ENCODE assay signal across 8 cellular contexts in genomic region chr12:67650528-67651379, GRCh38. TPM values are rescaled to one million over a fixed set of nuclear protein-coding genes. Genes with fewer than 3 reads are reported as not detected.
DNase-seq lines count a peak whose midpoint lies in the region; TF ChIP-seq lines count a peak whose summit lies in the region.

No MANE protein-coding gene starts in this region.

- H3K4me1 ChIP-seq in iPS-15b (ENCODE audit: control insufficient read depth, insufficient read depth, low read length): peaks cover 5% of the 10 kb centered on the region

- H3K4me3 Mint-ChIP-seq in CD14-positive monocyte: peak overlapping the region; percentile 92 to 99
- H3K4me3 Mint-ChIP-seq in stimulated activated naive CD8-positive, alpha-beta T cell treated with anti-CD3 and anti-CD28 coated beads, Interleukin-15, Interleukin-2, amounts not matched to agents 100 ng/mL and 50 ng/mL, for 24 hours: peak overlapping the region; percentile 89

- intact Hi-C loops in CD14-positive monocyte (cut with micrococcal nuclease): no loop called here

- peak overlapping the region in 2 of 7 donors; percentile 6 to 76 for H3K27ac Mint-ChIP-seq in CD14-positive monocyte
- H3K27ac Mint-ChIP-seq in stimulated activated naive CD8-positive, alpha-beta T cell treated with anti-CD3 and anti-CD28 coated beads, Interleukin-15, Interleukin-2, amounts not matched to agents 100 ng/mL and 50 ng/mL, for 24 hours: peak overlapping the region; percentile 89

- no peaks in the 10 kb centered on the region for H3K36me3 ChIP-seq in iPS-15b (ENCODE audit: control insufficient read depth, insufficient read depth, low read length)

- no peaks in the 10 kb centered on the region for H3K27me3 ChIP-seq in iPS-15b (ENCODE audit: control insufficient read depth, insufficient read depth, low read length)

- peak overlapping the region; percentile 74 for H3K9ac ChIP-seq in iPS-15b (ENCODE audit: low read depth, low read length)

- H3K4me3 ChIP-seq in iPS-15b (ENCODE audit: low read depth, low read length): peak overlapping the region; percentile 73

- H3K27me3 Mint-ChIP-seq in CD14-positive monocyte (ENCODE audit: low read depth in 3 of 3): peaks cover 8 to 15% (median 12%) of the 10 kb centered on the region in 3 donors
- H3K27me3 Mint-ChIP-seq in stimulated activated naive CD8-positive, alpha-beta T cell treated with anti-CD3 and anti-CD28 coated beads, Interleukin-15, Interleukin-2, amounts not matched to agents 100 ng/mL and 50 ng/mL, for 24 hours: no peaks in the 10 kb centered on the region

- POLR2A ChIA-PET in HEK293T (lab: Yijun Ruan, JAX): no interaction called here

- peaks cover 0 to 2% (median 0%) of the 10 kb centered on the region in 7 donors for H3K9me3 Mint-ChIP-seq in CD14-positive monocyte
- no peaks in the 10 kb centered on the region for H3K9me3 Mint-ChIP-seq in stimulated activated naive CD8-positive, alpha-beta T cell treated with anti-CD3 and anti-CD28 coated beads, Interleukin-15, Interleukin-2, amounts not matched to agents 100 ng/mL and 50 ng/mL, for 24 hours

- CTCF ChIA-PET in HEK293T (lab: Yijun Ruan, JAX): no interaction called here

- no peak for TF ChIP-seq CTCF in CD14-positive monocyte (IDR thresholded peaks at IDR 0.05)

- H3K4me1 Mint-ChIP-seq in CD14-positive monocyte: peaks cover 30% of the 10 kb centered on the region
- H3K4me1 Mint-ChIP-seq in stimulated activated naive CD8-positive, alpha-beta T cell treated with anti-CD3 and anti-CD28 coated beads, Interleukin-15, Interleukin-2, amounts not matched to agents 100 ng/mL and 50 ng/mL, for 24 hours (ENCODE audit: low read depth): peaks cover 63% of the 10 kb centered on the region

- no peak for DNase-seq in CD14-positive monocyte (ENCODE audit: low spot score)
- DNase-seq in HEK293T (ENCODE audit: extremely low spot score): peak; percentile 12
- DNase-seq in activated effector memory CD4-positive, alpha-beta T cell treated with anti-CD3 and anti-CD28 coated beads, Interleukin-2, amount 50 U/mL, for 16 hours: peak; percentile 65
- no peak for DNase-seq in NCI-H1694 treated with DMSO at 0.1 percent for 48 hours (lab: John Stamatoyannopoulos, UW)
- DNase-seq in NCI-H524 treated with DMSO at 0.1 percent for 48 hours (lab: John Stamatoyannopoulos, UW): no peak
- DNase-seq in DMS79 treated with DMSO at 0.1 percent for 48 hours (lab: John Stamatoyannopoulos, UW): no peak

- H3K9me3 ChIP-seq in iPS-15b (ENCODE audit: control insufficient read depth, insufficient read depth, low read length): no peaks in the 10 kb centered on the region

- H3K36me3 Mint-ChIP-seq in CD14-positive monocyte: peaks cover 10 to 20% of the 10 kb centered on the region in 2 donors
- H3K36me3 Mint-ChIP-seq in stimulated activated naive CD8-positive, alpha-beta T cell treated with anti-CD3 and anti-CD28 coated beads, Interleukin-15, Interleukin-2, amounts not matched to agents 100 ng/mL and 50 ng/mL, for 24 hours (ENCODE audit: low read depth): peaks cover 41% of the 10 kb centered on the region

TF ChIP-seq in HEK293T, 16 proteins besides CTCF, POLR2A, EP300 and RAD21:
- TF ChIP-seq CTBP1 (IDR thresholded peaks at IDR 0.05; ENCODE audit: borderline replicate concordance) (no peak), SP1 (IDR thresholded peaks at IDR 0.05) (no peak), LEF1 (IDR thresholded peaks at IDR 0.05; ENCODE audit: borderline replicate concordance) (no peak), ELF4 (IDR thresholded peaks at IDR 0.05) (no peak), ZNF384 (IDR thresholded peaks at IDR 0.05) (no peak), HDGF (IDR thresholded peaks at IDR 0.05; ENCODE audit: borderline replicate concordance) (no peak), FOXA1 (IDR thresholded peaks at IDR 0.05) (no peak), FOXM1 (IDR thresholded peaks at IDR 0.05; ENCODE audit: borderline replicate concordance) (no peak), NFRKB (IDR thresholded peaks at IDR 0.05) (no peak), BHLHE40 (IDR thresholded peaks at IDR 0.05; ENCODE audit: borderline replicate concordance) (no peak)

RNA-seq across cellular contexts. Expression of gene DYRK2, which starts 2.2 kb away (rescaled TPM):
- 1 to 10 TPM; 7.5 to 9.7 TPM for polyA plus RNA-seq in CD14-positive monocyte

Comparison
In these comparisons a context has a peak if more than half of its experiments do, and no peak if none do; other contexts are left out.
1. DNase-seq: peak in HEK293T (single experiment) and activated effector memory CD4-positive, alpha-beta T cell treated with anti-CD3 and anti-CD28 coated beads, Interleukin-2, amount 50 U/mL, for 16 hours (single experiment); none in CD14-positive monocyte (single experiment), NCI-H1694 treated with DMSO at 0.1 percent for 48 hours (single experiment), NCI-H524 treated with DMSO at 0.1 percent for 48 hours (single experiment) and DMS79 treated with DMSO at 0.1 percent for 48 hours (single experiment).